In genomic region chr19:57769345-57770131, GRCh38 we compare ENCODE assay signal across 8 cellular contexts. TPM values are rescaled to one million over a fixed set of nuclear protein-coding genes. Genes with fewer than 3 reads are reported as not detected.
DNase-seq lines count a peak whose midpoint lies in the region; ATAC-seq, FAIRE-seq and TF ChIP-seq lines count a peak whose summit lies in the region.

Gene ZNF586, plus strand, starts transcription at chr19:57769676. Its CDS starts 167 bp downstream, at chr19:57769843.

- TF ChIP-seq CTCF in liver (IDR thresholded peaks at IDR 0.05; ENCODE audit: low read depth, low read length, missing input control) = no peak
- no peak for TF ChIP-seq CTCF in HepG2 (CRISPR knock-in tag; IDR thresholded peaks at IDR 0.05)
- no peak for TF ChIP-seq CTCF in WI38 (IDR thresholded peaks at IDR 0.05; ENCODE audit: low read depth, low read length)
- no peak for TF ChIP-seq CTCF in bronchial epithelial cell (IDR thresholded peaks at IDR 0.05; ENCODE audit: insufficient read depth, low read length, severe bottlenecking)

- ATAC-seq in HepG2 = no peak
- ATAC-seq in HG03039 (IDR thresholded peaks at IDR 0.05; ENCODE audit: unreplicated experiment) = peak; percentile 95

- TF ChIP-seq EP300 in HepG2 (IDR thresholded peaks at IDR 0.05; ENCODE audit: low read depth in 2 of 2, low read length in 2 of 2) = no peak
- TF ChIP-seq EP300 in HepG2 (CRISPR knock-in tag; IDR thresholded peaks at IDR 0.05; ENCODE audit: borderline replicate concordance) = no peak

- peaks cover 0 to 18% (median 8%) of the 10 kb centered on the region in 4 donors for H3K36me3 ChIP-seq in liver (ENCODE audit: control insufficient read depth in 4 of 4, insufficient read depth in 3 of 4, low read depth in 1 of 4, low read length in 3 of 4)
- peaks cover 0 to 15% of the 10 kb centered on the region in 2 experiments; a peak in 1 of 5 replicates for H3K36me3 ChIP-seq in HepG2 (replicated peaks in 1 of 2; ENCODE audit: control insufficient read depth in 1 of 2, insufficient read depth in 2 of 2, low read length in 2 of 2)
- peaks cover 2% of the 10 kb centered on the region for H3K36me3 ChIP-seq in bronchial epithelial cell (ENCODE audit: control insufficient read depth, insufficient read depth, low read length)

- peak in 1 of 2 donors; percentile 58 for TF ChIP-seq RAD21 in liver (IDR thresholded peaks at IDR 0.05)
- no peak for TF ChIP-seq RAD21 in HepG2 (CRISPR knock-in tag; IDR thresholded peaks at IDR 0.05)

- BruUV-seq in HepG2 (replicated peaks; lab: Mats Ljungman, UMichigan) = no TSS peak

- H3K9ac ChIP-seq in liver (ENCODE audit: low read depth in 1 of 2, low read length in 2 of 2) = peak within 1 kb of the TSS in 1 of 2 donors; percentile 88
- H3K9ac ChIP-seq in HepG2 (ENCODE audit: insufficient read depth, low read depth, low read length) = no peak within 1 kb of the TSS

- intact Hi-C loops in HepG2 (cut with micrococcal nuclease; ENCODE audit: unreplicated experiment) = no loop called here

- 3% methylated on average over 61 of the region's 61 CpGs for WGBS in liver
- WGBS in HepG2 (ENCODE audit: low lambda C conversion rate) = over 99% methylated on average over 49 of the region's 61 CpGs

- TF ChIP-seq POLR2A in HepG2 (IDR thresholded peaks at IDR 0.05; ENCODE audit: insufficient read depth in 1 of 2, low read depth in 2 of 2, low read length in 2 of 2) = no peak

- DNase-seq in HepG2 (ENCODE audit: low spot score) = no peak
- peak; percentile 88 for DNase-seq in NCI-H2171 (lab: John Stamatoyannopoulos, UW)
- DNase-seq in bronchial epithelial cell (ENCODE audit: low read depth) = peak; percentile 88
- peak; percentile 98 for DNase-seq in iPS-NIHi7 (ENCODE audit: extremely low spot score)
- DNase-seq in smooth muscle cell of the brain vasculature (ENCODE audit: low read depth, low spot score) = peak; percentile 82

- no peak within 1 kb of the TSS for H2AFZ ChIP-seq in HepG2 (ENCODE audit: low read length)

- no peak within 1 kb of the TSS for H3K4me2 ChIP-seq in HepG2 (ENCODE audit: low read depth, low read length)

- CTCF ChIA-PET in HepG2 (lab: Yijun Ruan, JAX; ENCODE audit: low intra/inter-chr PET ratio, low total read pairs) = no interaction called here

- H3K4me1 ChIP-seq in liver (ENCODE audit: control insufficient read depth in 4 of 4, insufficient read depth in 4 of 4, low read length in 3 of 4) = peaks cover 6 to 8% (median 7%) of the 10 kb centered on the region in 4 donors
- no peaks in the 10 kb centered on the region for H3K4me1 ChIP-seq in HepG2 (ENCODE audit: insufficient read depth, low read length)

- peaks cover 0 to 9% (median 0%) of the 10 kb centered on the region in 4 donors for H3K9me3 ChIP-seq in liver (ENCODE audit: control insufficient read depth in 4 of 4, low read length in 3 of 4)
- no peaks in the 10 kb centered on the region for H3K9me3 ChIP-seq in HepG2 (ENCODE audit: low read length)

- POLR2A ChIA-PET in HepG2 (lab: Yijun Ruan, JAX) = no interaction called here

- no peaks in the 10 kb centered on the region for H3K79me2 ChIP-seq in HepG2 (ENCODE audit: insufficient read depth, low read length)

- H3K27me3 ChIP-seq in liver (ENCODE audit: control insufficient read depth in 4 of 4, insufficient read depth in 4 of 4, low read length in 3 of 4) (no peaks in the 10 kb centered on the region), HepG2 (ENCODE audit: control insufficient read depth in 1 of 2, insufficient read depth in 2 of 2, low read length in 2 of 2) (no peaks in the 10 kb centered on the region), bronchial epithelial cell (ENCODE audit: control insufficient read depth, insufficient read depth, low read length) (no peaks in the 10 kb centered on the region)

- no peaks in the 10 kb centered on the region for H4K20me1 ChIP-seq in HepG2 (ENCODE audit: insufficient read depth, low read length)

- peak within 1 kb of the TSS; percentile 89 to 95 (median 95) for H3K4me3 ChIP-seq in liver (ENCODE audit: low read depth in 1 of 3, low read length in 3 of 3)
- no peak within 1 kb of the TSS for H3K4me3 ChIP-seq in HepG2 (replicated peaks in 1 of 3; ENCODE audit: insufficient read depth in 1 of 3, low read depth in 2 of 3, low read length in 3 of 3)
- peak within 1 kb of the TSS; percentile 68 for H3K4me3 ChIP-seq in WI38 (ENCODE audit: low read depth, low read length)
- peak within 1 kb of the TSS; percentile 83 for H3K4me3 ChIP-seq in bronchial epithelial cell (ENCODE audit: low read depth, low read length)

- FAIRE-seq in HepG2 (lab: Jason Lieb, UNC) (no peak), bronchial epithelial cell (lab: Jason Lieb, UNC) (no peak)

- in situ Hi-C loops in HepG2 (cut with HindIII; ENCODE audit: extremely low pct_ligation_motif_present, low pct_unique_long_range_greater_than_20kb) = no loop called here

- peak within 1 kb of the TSS in 1 of 2 donors; percentile 27 for H3K27ac ChIP-seq in liver (ENCODE audit: low read depth in 1 of 2, low read length in 2 of 2)
- H3K27ac ChIP-seq in HepG2 (ENCODE audit: extremely low read length, insufficient read depth, low read length) = no peak within 1 kb of the TSS

TF ChIP-seq in liver, 16 proteins besides CTCF, POLR2A, EP300 and RAD21 (continues in another document):
- TF ChIP-seq JUND (IDR thresholded peaks at IDR 0.05) (no peak), ZBTB33 (IDR thresholded peaks at IDR 0.05) (no peak), HNF4A (conservative IDR thresholded peaks at IDR 0.05) (no peak), FOXA2 (IDR thresholded peaks at IDR 0.05) (no peak), FOXA1 (IDR thresholded peaks at IDR 0.05) (no peak)

TF ChIP-seq in HepG2, 621 proteins besides CTCF, POLR2A, EP300 and RAD21:
- TF ChIP-seq PRPF4 (IDR thresholded peaks at IDR 0.05; ENCODE audit: low read depth, low read length, poor library complexity, severe bottlenecking) = no peak
- no peak for TF ChIP-seq FOXK2 (IDR thresholded peaks at IDR 0.05)
- TF ChIP-seq SP2 (CRISPR knock-in tag; IDR thresholded peaks at IDR 0.05) = no peak
- TF ChIP-seq ELK4 (CRISPR knock-in tag; IDR thresholded peaks at IDR 0.05; ENCODE audit: borderline replicate concordance) = no peak

RNA-seq across cellular contexts. Expression of gene ZNF586, which starts in this region (rescaled TPM):
- total RNA-seq in liver = 10 to 100 TPM; 10.4 to 11.8 TPM
- 1 to 10 TPM; 2.3 to 3.1 TPM for polyA plus RNA-seq in liver
- 2.1 and 3.4 TPM in 2 replicates for total RNA-seq in HepG2 (2016; rRNA removed; fragmentation: Illumina TruSeq; extraction: Trizol)
- total RNA-seq in HepG2 (2016; cell fraction: cytosol; rRNA removed; fragmentation: Illumina TruSeq; extraction: Trizol; ENCODE audit: low read depth) = 8.8 and 9.5 TPM in 2 replicates
- total RNA-seq in HepG2 (2016; cell fraction: insoluble cytoplasmic fraction; rRNA removed; fragmentation: Illumina TruSeq; extraction: Trizol) = 1.9 and 3.3 TPM in 2 replicates
- total RNA-seq in HepG2 (2016; cell fraction: membrane; rRNA removed; fragmentation: Illumina TruSeq; extraction: Trizol) = 6.5 and 7.6 TPM in 2 replicates
- 3.7 and 4.4 TPM in 2 replicates for total RNA-seq in HepG2 (2016; cell fraction: nucleus; rRNA removed; fragmentation: Illumina TruSeq; extraction: Trizol)
- 0.50 and 0.89 TPM in 2 replicates for polyA plus RNA-seq in HepG2 (2011; rRNA removed)
- polyA plus RNA-seq in HepG2 (2011; cell fraction: cytosol; rRNA removed) = 0.28 and 0.31 TPM in 2 replicates
- polyA plus RNA-seq in HepG2 (2011; cell fraction: nucleus; rRNA removed) = 1.1 and 1.3 TPM in 2 replicates
- polyA plus RNA-seq in HepG2 (2012) = 0.69 and 1.8 TPM in 2 replicates
- polyA plus RNA-seq in HepG2 (2016; cell fraction: cytosol; fragmentation: Illumina TruSeq; extraction: Trizol; ENCODE audit: low read depth) = 0.43 and 0.46 TPM in 2 replicates
- polyA plus RNA-seq in HepG2 (2016; cell fraction: insoluble cytoplasmic fraction; fragmentation: Illumina TruSeq; extraction: Trizol; ENCODE audit: low read depth) = 1.3 TPM in 2 replicates
- 0.57 and 0.85 TPM in 2 replicates for polyA plus RNA-seq in HepG2 (2016; cell fraction: membrane; fragmentation: Illumina TruSeq; extraction: Trizol; ENCODE audit: low read depth)
- 2.9 and 3.3 TPM in 2 replicates for polyA plus RNA-seq in HepG2 (2016; cell fraction: nucleus; fragmentation: Illumina TruSeq; extraction: Trizol; ENCODE audit: insufficient read depth, low read depth)
- polyA minus RNA-seq in HepG2 (2011; rRNA and poly(A)+ RNA removed; ENCODE audit: low replicate concordance) = 1.6 and 6.4 TPM in 2 replicates
- 0.89 and 1.1 TPM in 2 replicates for polyA minus RNA-seq in HepG2 (2011; cell fraction: cytosol; rRNA and poly(A)+ RNA removed)
- 7.1 and 8.7 TPM in 2 replicates for polyA minus RNA-seq in HepG2 (2011; cell fraction: nucleus; rRNA and poly(A)+ RNA removed)
- total RNA-seq in bronchial epithelial cell = 11.6 and 16.1 TPM in 2 replicates

Comparison
In these comparisons a context has a peak if more than half of its experiments do, and no peak if none do; other contexts are left out.
1. H3K4me3 ChIP-seq: peak in liver (3 of 3), WI38 (single experiment) and bronchial epithelial cell (single experiment); none in HepG2 (0 of 3).